In the genomic region with DNA sequence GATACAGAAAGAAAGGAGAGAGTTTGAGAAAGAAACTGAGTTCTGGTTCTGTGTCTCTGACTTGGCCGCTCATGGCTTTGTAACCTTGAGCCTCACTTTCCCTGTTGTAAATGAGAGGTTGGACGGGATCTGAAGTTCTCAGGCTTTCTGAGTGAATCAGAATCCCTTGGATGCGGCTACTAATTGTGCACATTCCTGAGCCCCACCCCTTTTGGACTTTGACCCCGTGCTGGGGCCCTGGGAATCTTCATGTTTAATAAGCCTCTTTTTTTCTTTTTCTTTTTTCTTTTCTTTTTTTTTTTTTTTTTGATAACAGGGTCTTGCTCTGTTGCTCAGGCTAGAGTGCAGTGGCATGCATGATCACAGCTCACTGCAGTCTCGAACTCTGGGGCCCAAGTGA, we compare ENCODE assay signal across 1 cellular context.
TF ChIP-seq lines count a peak whose summit lies in the region.

No MANE protein-coding gene starts in this region.

TF ChIP-seq in A549, 52 proteins besides CTCF, POLR2A, EP300 and RAD21 (continued from another document):
- TF ChIP-seq REST (IDR thresholded peaks at IDR 0.05) = no peak
- TF ChIP-seq ESRRA (IDR thresholded peaks at IDR 0.05; ENCODE audit: borderline replicate concordance, low read length) = no peak
- TF ChIP-seq MAZ (IDR thresholded peaks at IDR 0.05; ENCODE audit: borderline replicate concordance, low read depth, low read length) = no peak
- TF ChIP-seq POLR2AphosphoS2 (conservative IDR thresholded peaks at IDR 0.05; ENCODE audit: low read length) = no peak
- TF ChIP-seq, protein P1, sequence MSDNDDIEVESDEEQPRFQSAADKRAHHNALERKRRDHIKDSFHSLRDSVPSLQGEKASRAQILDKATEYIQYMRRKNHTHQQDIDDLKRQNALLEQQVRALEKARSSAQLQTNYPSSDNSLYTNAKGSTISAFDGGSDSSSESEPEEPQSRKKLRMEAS (IDR thresholded peaks at IDR 0.05) = no peak
- TF ChIP-seq, protein P2, sequence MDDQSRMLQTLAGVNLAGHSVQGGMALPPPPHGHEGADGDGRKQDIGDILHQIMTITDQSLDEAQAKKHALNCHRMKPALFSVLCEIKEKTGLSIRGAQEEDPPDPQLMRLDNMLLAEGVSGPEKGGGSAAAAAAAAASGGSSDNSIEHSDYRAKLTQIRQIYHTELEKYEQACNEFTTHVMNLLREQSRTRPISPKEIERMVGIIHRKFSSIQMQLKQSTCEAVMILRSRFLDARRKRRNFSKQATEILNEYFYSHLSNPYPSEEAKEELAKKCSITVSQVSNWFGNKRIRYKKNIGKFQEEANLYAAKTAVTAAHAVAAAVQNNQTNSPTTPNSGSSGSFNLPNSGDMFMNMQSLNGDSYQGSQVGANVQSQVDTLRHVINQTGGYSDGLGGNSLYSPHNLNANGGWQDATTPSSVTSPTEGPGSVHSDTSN (IDR thresholded peaks at IDR 0.05) = no peak
- no peak for TF ChIP-seq KDM1A (IDR thresholded peaks at IDR 0.05; ENCODE audit: low read depth)
- no peak for TF ChIP-seq NFE2L2 (conservative IDR thresholded peaks at IDR 0.05; ENCODE audit: low read length)
- no peak for TF ChIP-seq CHD4 (IDR thresholded peaks at IDR 0.05; ENCODE audit: borderline replicate concordance)
